Comparison of ENCODE assay signal across 20 cellular contexts in genomic region chr13:53013113-53013512, GRCh38.
"Had no signal": no experiment of that assay in that cellular context is flagged by ENCODE, and none has a peak within 500 bp of the region (broad histone marks: within the 10 kb centered on the region; RNA-seq: fewer than 3 reads in every experiment).

No MANE protein-coding gene starts in this region.

- H3K27me3 ChIP-seq: MG63 had no signal

- H3K4me2 ChIP-seq: PC-9 had no signal

- H3K36me3 ChIP-seq: MG63 had no signal

- ATAC-seq: activated T-cell treated with anti-CD3 and anti-CD28 coated beads, Interleukin-2, amount 50 U/mL, for 4 hours; T-helper 17 cell had no signal

- DNase-seq: activated CD4-positive, alpha-beta memory T cell treated with anti-CD3 and anti-CD28 coated beads for 36 hours; activated CD4-positive, alpha-beta T cell treated with anti-CD3 and anti-CD28 coated beads, Interleukin-2, amount 10 ng/mL, durations not matched to agents 7 days and 5 days; activated CD4-positive, CD25-positive, alpha-beta regulatory T cell; activated CD8-positive, alpha-beta memory T cell treated with anti-CD3 and anti-CD28 coated beads for 24 hours; activated effector memory CD4-positive, alpha-beta T cell treated with anti-CD3 and anti-CD28 coated beads, Interleukin-2, amount 50 U/mL, for 16 hours; activated naive CD4-positive, alpha-beta T cell treated with anti-CD3 and anti-CD28 coated beads for 36 hours; activated T-cell treated with anti-CD3 and anti-CD28 coated beads, Interleukin-2, amount 50 U/mL, for 4 hours; amygdala; MG63; NCI-H1105; NCI-H1436; NCI-H187; NCI-H2081; NCI-H510A treated with DMSO at 0.1 percent for 48 hours; PC-9; SHP77 treated with DMSO at 0.1 percent for 48 hours; T-helper 17 cell; T-helper 9 cell had no signal

- H3K27ac ChIP-seq: PC-9 had no signal

- H3K4me3 ChIP-seq: MG63, PC-9 had no signal

- FAIRE-seq: astrocyte, TTC549 had no signal

- H3K9me3 ChIP-seq: MG63 had no signal

- H2AFZ ChIP-seq: PC-9 had no signal
